18 cellular contexts compared by ENCODE assay signal in genomic region chr2:131535526-131535925, GRCh38. TPM values are rescaled to one million over a fixed set of nuclear protein-coding genes. Genes with fewer than 3 reads are reported as not detected.
DNase-seq lines count a peak whose midpoint lies in the region; FAIRE-seq and TF ChIP-seq lines count a peak whose summit lies in the region.
"Had no signal": no experiment of that assay in that cellular context is flagged by ENCODE, and none has a peak within 500 bp of the region (broad histone marks: within the 10 kb centered on the region; RNA-seq: fewer than 3 reads in every experiment).

No MANE protein-coding gene starts in this region.

- H3K9me3 ChIP-seq in kidney (ENCODE audit: control insufficient read depth in 1 of 2, low read length in 2 of 2), result no peaks in the 10 kb centered on the region
- no peaks in the 10 kb centered on the region for H3K9me3 ChIP-seq in sigmoid colon
- H3K9me3 ChIP-seq: BLaER1, Caco-2 had no signal

- H3K4me1 ChIP-seq in kidney (ENCODE audit: control insufficient read depth in 1 of 2, insufficient read depth in 1 of 2, low read depth in 1 of 2, low read length in 2 of 2) (no peaks in the 10 kb centered on the region), sigmoid colon (no peaks in the 10 kb centered on the region)
- H3K4me1 ChIP-seq: BLaER1, Caco-2 had no signal

- H3K4me3 ChIP-seq in kidney (ENCODE audit: low read length in 2 of 2), result no peak overlapping the region
- H3K4me3 ChIP-seq in sigmoid colon, result no peak overlapping the region
- H3K4me3 ChIP-seq: BLaER1 had no signal

- H3K36me3 Mint-ChIP-seq in activated CD4-positive, alpha-beta T cell treated with anti-CD3 and anti-CD28 coated beads, Interleukin-2, amount 10 ng/mL, durations not matched to agents 24 days and 14 days (ENCODE audit: low read depth), result no peaks in the 10 kb centered on the region
- H3K36me3 Mint-ChIP-seq: CD8-positive, alpha-beta memory T cell had no signal

- CTCF ChIA-PET in RWPE1 (lab: Yijun Ruan, JAX), result no interaction called here

- no peaks in the 10 kb centered on the region for H3K4me1 Mint-ChIP-seq in activated CD4-positive, alpha-beta T cell treated with anti-CD3 and anti-CD28 coated beads, Interleukin-2, amount 10 ng/mL, durations not matched to agents 24 days and 14 days
- H3K4me1 Mint-ChIP-seq: CD8-positive, alpha-beta memory T cell had no signal

- DNase-seq in activated CD4-positive, alpha-beta T cell treated with anti-CD3 and anti-CD28 coated beads, Interleukin-2, amount 10 ng/mL, durations not matched to agents 24 days and 14 days, result peak; percentile 49
- DNase-seq in activated CD4-positive, alpha-beta T cell treated with anti-CD3 and anti-CD28 coated beads, Interleukin-2, amount 50 U/mL, for 1 hour, result no peak
- DNase-seq in RWPE1 (ENCODE audit: low spot score), result no peak
- DNase-seq in kidney, result peak; percentile 41
- DNase-seq in sigmoid colon, result peak; percentile 34
- DNase-seq in anterior cingulate cortex (lab: John Stamatoyannopoulos, UW), result no peak
- DNase-seq in NAMALWA (ENCODE audit: low spot score), result no peak
- DNase-seq in medulla oblongata (ENCODE audit: extremely low spot score), result no peak
- DNase-seq: 8988T; AML-193; Caco-2; CD8-positive, alpha-beta memory T cell; DND-41; GDM1 had no signal

- POLR2A ChIA-PET in RWPE1 (lab: Yijun Ruan, JAX; ENCODE audit: low non-redundant PET), result no interaction called here

- TF ChIP-seq POLR2A in sigmoid colon (IDR thresholded peaks at IDR 0.05), result no peak

- no peak for FAIRE-seq in kidney (lab: Jason Lieb, UNC)
- FAIRE-seq: GM12892 had no signal

- no peak overlapping the region for H3K9ac ChIP-seq in kidney (ENCODE audit: low read length in 2 of 2)
- H3K9ac ChIP-seq: BLaER1 had no signal

- H3K27ac ChIP-seq in RWPE1 (peak overlapping the region; percentile 54), kidney (ENCODE audit: low read depth in 2 of 2, low read length in 2 of 2) (no peak overlapping the region), sigmoid colon (no peak overlapping the region)
- H3K27ac ChIP-seq: BLaER1, HL-60 had no signal

- no peaks in the 10 kb centered on the region for H3K27me3 ChIP-seq in sigmoid colon
- H3K27me3 ChIP-seq: BLaER1 had no signal

- WGBS in sigmoid colon, 2 donors, result 65 to 66% methylated on average over 4 of the region's 4 CpGs

- no peak for TF ChIP-seq CTCF in RWPE1 (conservative IDR thresholded peaks at IDR 0.05; ENCODE audit: low read depth)
- TF ChIP-seq CTCF in kidney (IDR thresholded peaks at IDR 0.05; ENCODE audit: borderline replicate concordance, extremely low read depth, insufficient read depth), result no peak
- TF ChIP-seq CTCF in sigmoid colon (IDR thresholded peaks at IDR 0.05), result no peak

- intact Hi-C loops in activated CD4-positive, alpha-beta T cell treated with anti-CD3 and anti-CD28 coated beads, Interleukin-2, amount 10 ng/mL, durations not matched to agents 24 days and 14 days (cut with micrococcal nuclease), result no loop called here
- intact Hi-C loops in kidney (cut with DNase I) (no loop called here), sigmoid colon (cut with DNase I) (no loop called here)

- H3K36me3 ChIP-seq in kidney (ENCODE audit: control insufficient read depth in 1 of 2, insufficient read depth in 2 of 2, low read length in 2 of 2) (no peaks in the 10 kb centered on the region), sigmoid colon (no peaks in the 10 kb centered on the region)
- H3K36me3 ChIP-seq: BLaER1 had no signal

- no peak overlapping the region for H3K27ac Mint-ChIP-seq in activated CD4-positive, alpha-beta T cell treated with anti-CD3 and anti-CD28 coated beads, Interleukin-2, amount 10 ng/mL, durations not matched to agents 24 days and 14 days

- TF ChIP-seq EP300 in sigmoid colon (IDR thresholded peaks at IDR 0.05), result no peak

- no peak overlapping the region for H3K4me3 Mint-ChIP-seq in activated CD4-positive, alpha-beta T cell treated with anti-CD3 and anti-CD28 coated beads, Interleukin-2, amount 10 ng/mL, durations not matched to agents 24 days and 14 days
- H3K4me3 Mint-ChIP-seq: CD8-positive, alpha-beta memory T cell had no signal

- H3K27me3 Mint-ChIP-seq in activated CD4-positive, alpha-beta T cell treated with anti-CD3 and anti-CD28 coated beads, Interleukin-2, amount 10 ng/mL, durations not matched to agents 24 days and 14 days, result peaks cover 5% of the 10 kb centered on the region
- H3K27me3 Mint-ChIP-seq: CD8-positive, alpha-beta memory T cell had no signal

- no peaks in the 10 kb centered on the region for H3K9me3 Mint-ChIP-seq in activated CD4-positive, alpha-beta T cell treated with anti-CD3 and anti-CD28 coated beads, Interleukin-2, amount 10 ng/mL, durations not matched to agents 24 days and 14 days
- H3K9me3 Mint-ChIP-seq: CD8-positive, alpha-beta memory T cell had no signal

RNA-seq across cellular contexts. Expression of gene CCDC74A, which starts 7.8 kb away (rescaled TPM):
- 1.5 and 2.3 TPM in 2 replicates for total RNA-seq in activated CD4-positive, alpha-beta T cell treated with anti-CD3 and anti-CD28 coated beads, Interleukin-2, amount 10 ng/mL, durations not matched to agents 24 days and 14 days
- 9.5 TPM for total RNA-seq in kidney
- 10.5 TPM for polyA plus RNA-seq in kidney (ENCODE audit: insufficient read depth, low read depth, low replicate concordance)
- total RNA-seq in sigmoid colon, result 10 to 100 TPM in 2 of 4 donors, 1 to 10 TPM in 2; 8.2 to 24.4 (median 14.9) TPM
- 1 to 10 TPM; 1.2 to 4.8 (median 3.0) TPM for polyA plus RNA-seq in sigmoid colon

RNA-seq across cellular contexts. Expression of gene MZT2A, which starts 43.3 kb away (rescaled TPM):
- 108 and 110 TPM in 2 replicates for total RNA-seq in activated CD4-positive, alpha-beta T cell treated with anti-CD3 and anti-CD28 coated beads, Interleukin-2, amount 10 ng/mL, durations not matched to agents 24 days and 14 days
- 65.3 TPM for total RNA-seq in kidney
- 111 TPM for polyA plus RNA-seq in kidney (ENCODE audit: insufficient read depth, low read depth, low replicate concordance)
- total RNA-seq in sigmoid colon, result 10 to 100 TPM; 72.1 to 93.3 (median 83.2) TPM
- 100 to 1,000 TPM in 1 of 3 donors, 10 to 100 TPM in 2; 69.7 to 166 (median 79.3) TPM for polyA plus RNA-seq in sigmoid colon

RNA-seq across cellular contexts. Expression of gene TUBA3D, which starts 59.6 kb away (rescaled TPM):
- not detected in 2 replicates for total RNA-seq in activated CD4-positive, alpha-beta T cell treated with anti-CD3 and anti-CD28 coated beads, Interleukin-2, amount 10 ng/mL, durations not matched to agents 24 days and 14 days
- not detected for total RNA-seq in kidney
- polyA plus RNA-seq in kidney (ENCODE audit: insufficient read depth, low read depth, low replicate concordance), result not detected
- total RNA-seq in sigmoid colon, result not detected
- under 1 TPM in 2 of 3 donors, not detected in 1; 0.54 to 0.60 TPM for polyA plus RNA-seq in sigmoid colon
- total RNA-seq: Caco-2; CD8-positive, alpha-beta memory T cell; H4 had no signal

Comparison
In these comparisons a context has a peak if more than half of its experiments do, and no peak if none do; other contexts are left out.
1. DNase-seq: peak in activated CD4-positive, alpha-beta T cell treated with anti-CD3 and anti-CD28 coated beads, Interleukin-2, amount 10 ng/mL, durations not matched to agents 24 days and 14 days (single experiment), kidney (single experiment) and sigmoid colon (single experiment); none in activated CD4-positive, alpha-beta T cell treated with anti-CD3 and anti-CD28 coated beads, Interleukin-2, amount 50 U/mL, for 1 hour (single experiment), RWPE1 (single experiment), anterior cingulate cortex (0 of 58), NAMALWA (single experiment) and medulla oblongata (single experiment).